Comparison of ENCODE assay signal across 6 cellular contexts in genomic region chr19:44131955-44132354, GRCh38.
"Had no signal": no experiment of that assay in that cellular context is flagged by ENCODE, and none has a peak within 500 bp of the region (broad histone marks: within the 10 kb centered on the region; RNA-seq: fewer than 3 reads in every experiment).

No MANE protein-coding gene starts in this region.

- DNase-seq: H9, HCEC 1CT, HFFc6, KG1 had no signal

- ATAC-seq: GM23338, HepG2 had no signal

- H3K4me3 ChIP-seq: GM23338 had no signal
